In genomic region chr17:28613916-28614315, GRCh38 we compare ENCODE assay signal across 1 cellular context.
TF ChIP-seq lines count a peak whose summit lies in the region.

Gene RSKR, minus strand, starts transcription at chr17:28614185. Its CDS starts 24 bp downstream, at chr17:28614161.

TF ChIP-seq in IMR-90, 13 proteins besides CTCF, POLR2A, EP300 and RAD21:
- TF ChIP-seq RCOR1 (IDR thresholded peaks at IDR 0.05; ENCODE audit: insufficient replicate concordance, low read length) = no peak
- TF ChIP-seq MXI1 (IDR thresholded peaks at IDR 0.05; ENCODE audit: borderline replicate concordance, low read depth, low read length) = no peak
- TF ChIP-seq CHD1 (IDR thresholded peaks at IDR 0.05; ENCODE audit: low read depth, low read length) = no peak
- TF ChIP-seq MAFK (IDR thresholded peaks at IDR 0.05; ENCODE audit: low read depth, low read length) = no peak
- TF ChIP-seq RFX5 (IDR thresholded peaks at IDR 0.05; ENCODE audit: low read depth, low read length) = no peak
- TF ChIP-seq NFE2L2 (IDR thresholded peaks at IDR 0.05; ENCODE audit: low read depth, low read length) = no peak
- TF ChIP-seq BHLHE40 (IDR thresholded peaks at IDR 0.05; ENCODE audit: low read depth, low read length) = no peak
- no peak for TF ChIP-seq SMC3 (IDR thresholded peaks at IDR 0.05; ENCODE audit: low read depth, low read length)
- TF ChIP-seq FOS (IDR thresholded peaks at IDR 0.05; ENCODE audit: low read depth, low read length) = no peak
- TF ChIP-seq CEBPB (IDR thresholded peaks at IDR 0.05; ENCODE audit: low read depth, low read length) = no peak
- TF ChIP-seq MAZ (IDR thresholded peaks at IDR 0.05; ENCODE audit: borderline replicate concordance, low read depth, low read length) = no peak
- no peak for TF ChIP-seq ELK1 (IDR thresholded peaks at IDR 0.05; ENCODE audit: borderline replicate concordance, low read depth, low read length)
- TF ChIP-seq USF2 (IDR thresholded peaks at IDR 0.05; ENCODE audit: low read depth, low read length) = no peak
